8 cellular contexts compared by ENCODE assay signal in the genomic region with DNA sequence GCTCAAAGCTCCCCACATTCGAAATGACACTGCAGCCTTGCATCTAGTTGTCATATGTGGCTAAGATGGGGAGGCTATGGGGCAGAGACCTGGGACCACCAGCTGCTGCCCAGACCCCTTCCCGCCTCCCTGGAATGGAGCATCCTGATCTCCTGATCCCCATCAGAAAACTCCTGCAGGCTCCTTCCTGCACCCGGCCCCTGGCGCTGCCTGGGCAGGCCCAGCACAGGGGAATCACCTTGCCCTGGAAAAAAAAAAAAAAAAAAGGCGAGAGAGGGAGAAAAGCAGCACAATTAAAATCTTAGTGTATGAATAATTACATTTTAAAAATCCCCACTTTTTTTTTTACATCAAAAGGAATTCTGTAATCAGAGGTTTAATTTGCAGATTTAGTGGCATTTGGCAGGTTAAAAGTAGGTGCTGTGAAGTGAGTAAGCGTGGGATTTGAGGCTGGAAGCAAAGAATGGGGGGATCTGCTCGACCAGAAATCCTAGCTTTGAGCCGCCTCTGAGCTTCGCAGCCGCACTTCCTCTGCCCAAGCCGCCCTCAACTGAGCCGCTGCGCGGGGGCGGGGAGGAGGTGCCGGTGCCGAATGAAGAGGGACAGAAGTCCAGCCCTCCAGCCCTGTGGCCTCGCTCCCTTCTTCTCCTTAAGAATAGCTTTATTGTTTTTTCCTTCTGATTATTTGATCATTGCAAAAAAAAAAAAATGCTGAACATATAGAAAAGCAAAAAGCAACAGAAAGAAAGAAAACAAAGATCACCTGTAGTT. TPM values are rescaled to one million over a fixed set of nuclear protein-coding genes. Genes with fewer than 3 reads are reported as not detected.
DNase-seq lines count a peak whose midpoint lies in the region; ATAC-seq lines count a peak whose summit lies in the region.

No MANE protein-coding gene starts in this region.

- no peaks in the 10 kb centered on the region for H3K9me3 Mint-ChIP-seq in activated CD8-positive, alpha-beta memory T cell treated with anti-CD3 and anti-CD28 coated beads, Interleukin-2, amount 10 ng/mL, durations not matched to agents 7 days and 5 days (ENCODE audit: low read depth)

- peaks cover 53% of the 10 kb centered on the region for H3K27me3 Mint-ChIP-seq in activated CD8-positive, alpha-beta memory T cell treated with anti-CD3 and anti-CD28 coated beads, Interleukin-2, amount 10 ng/mL, durations not matched to agents 7 days and 5 days

- H3K27ac Mint-ChIP-seq in activated CD8-positive, alpha-beta memory T cell treated with anti-CD3 and anti-CD28 coated beads, Interleukin-2, amount 10 ng/mL, durations not matched to agents 7 days and 5 days, result no peak overlapping the region

- H3K4me1 Mint-ChIP-seq in activated CD8-positive, alpha-beta memory T cell treated with anti-CD3 and anti-CD28 coated beads, Interleukin-2, amount 10 ng/mL, durations not matched to agents 7 days and 5 days, result peaks cover 7% of the 10 kb centered on the region

- DNase-seq in activated CD8-positive, alpha-beta memory T cell treated with anti-CD3 and anti-CD28 coated beads, Interleukin-2, amount 50 U/mL, for 4 hours, result peak; percentile 28
- DNase-seq in activated CD8-positive, alpha-beta memory T cell treated with anti-CD3 and anti-CD28 coated beads, Interleukin-2, amount 10 ng/mL, durations not matched to agents 7 days and 5 days, result no peak
- DNase-seq in activated T-cell treated with anti-CD3 and anti-CD28 coated beads for 48 hours (ENCODE audit: low read depth), result peak; percentile 14
- peak; percentile 69 for DNase-seq in iPS-NIHi7 (ENCODE audit: extremely low spot score)
- peak; percentile 10 for DNase-seq in stimulated activated naive CD4-positive, alpha-beta T cell treated with Interleukin-2 at 50 U/mL for 16 hours (lab: John Stamatoyannopoulos, UW)
- no peak for DNase-seq in NCI-H2196 treated with DMSO at 0.1 percent for 48 hours (lab: John Stamatoyannopoulos, UW; ENCODE audit: unreplicated experiment)
- no peak for DNase-seq in AML-193 (lab: John Stamatoyannopoulos, UW)

- CTCF ChIA-PET in activated CD8-positive, alpha-beta memory T cell treated with anti-CD3 and anti-CD28 coated beads, Interleukin-2, amount 10 ng/mL, durations not matched to agents 7 days and 5 days (lab: Charles Lee), result interaction anchor here (0.6 to 1.3 kb wide), 5 partner anchors 107 to 255 kb away, joined by 3 to 5 read pairs (median 4); no protein-coding TSS in a partner anchor

- H3K4me3 Mint-ChIP-seq in activated CD8-positive, alpha-beta memory T cell treated with anti-CD3 and anti-CD28 coated beads, Interleukin-2, amount 10 ng/mL, durations not matched to agents 7 days and 5 days, result no peak overlapping the region

- ATAC-seq in activated CD8-positive, alpha-beta memory T cell treated with anti-CD3 and anti-CD28 coated beads, Interleukin-2, amount 10 ng/mL, durations not matched to agents 7 days and 5 days, result no peak
- ATAC-seq in GM18909 (IDR thresholded peaks at IDR 0.05; ENCODE audit: poor library complexity, unreplicated experiment), result no peak

- no peaks in the 10 kb centered on the region for H3K36me3 Mint-ChIP-seq in activated CD8-positive, alpha-beta memory T cell treated with anti-CD3 and anti-CD28 coated beads, Interleukin-2, amount 10 ng/mL, durations not matched to agents 7 days and 5 days

RNA-seq across cellular contexts. Expression of a gene that starts 30.0 kb away (rescaled TPM):
- total RNA-seq in activated CD8-positive, alpha-beta memory T cell treated with anti-CD3 and anti-CD28 coated beads, Interleukin-2, amount 10 ng/mL, durations not matched to agents 7 days and 5 days, result under 1 TPM; 0.53 to 0.77 TPM

Comparison
In these comparisons a context has a peak if more than half of its experiments do, and no peak if none do; other contexts are left out.
1. DNase-seq: peak in activated CD8-positive, alpha-beta memory T cell treated with anti-CD3 and anti-CD28 coated beads, Interleukin-2, amount 50 U/mL, for 4 hours (single experiment), activated T-cell treated with anti-CD3 and anti-CD28 coated beads for 48 hours (single experiment), iPS-NIHi7 (single experiment) and stimulated activated naive CD4-positive, alpha-beta T cell treated with Interleukin-2 at 50 U/mL for 16 hours (single experiment); none in activated CD8-positive, alpha-beta memory T cell treated with anti-CD3 and anti-CD28 coated beads, Interleukin-2, amount 10 ng/mL, durations not matched to agents 7 days and 5 days (single experiment), NCI-H2196 treated with DMSO at 0.1 percent for 48 hours (single experiment) and AML-193 (0 of 2).